Comparison of ENCODE assay signal across 9 cellular contexts in the genomic region with DNA sequence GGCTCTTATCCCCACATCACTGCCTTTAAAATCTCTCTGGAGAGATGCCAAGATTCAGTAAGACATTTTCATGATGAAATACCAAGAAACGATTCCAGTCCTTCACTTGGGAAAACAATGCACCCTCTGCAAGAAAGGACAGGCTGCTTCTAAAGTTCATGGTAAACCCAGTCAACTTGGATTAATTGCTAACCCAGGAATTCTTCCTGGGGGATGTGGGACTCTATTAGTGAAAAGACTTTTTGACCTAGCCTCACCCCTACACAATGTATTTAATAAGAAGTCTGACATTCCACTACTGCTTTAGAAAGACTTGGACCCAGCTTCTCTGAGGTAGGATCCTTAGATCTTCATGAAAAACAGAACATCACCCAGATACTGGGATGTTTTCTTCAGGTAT. TPM values are rescaled to one million over a fixed set of nuclear protein-coding genes. Genes with fewer than 3 reads are reported as not detected.
"Had no signal": no experiment of that assay in that cellular context is flagged by ENCODE, and none has a peak within 500 bp of the region (broad histone marks: within the 10 kb centered on the region; RNA-seq: fewer than 3 reads in every experiment).

A gene with protein sequence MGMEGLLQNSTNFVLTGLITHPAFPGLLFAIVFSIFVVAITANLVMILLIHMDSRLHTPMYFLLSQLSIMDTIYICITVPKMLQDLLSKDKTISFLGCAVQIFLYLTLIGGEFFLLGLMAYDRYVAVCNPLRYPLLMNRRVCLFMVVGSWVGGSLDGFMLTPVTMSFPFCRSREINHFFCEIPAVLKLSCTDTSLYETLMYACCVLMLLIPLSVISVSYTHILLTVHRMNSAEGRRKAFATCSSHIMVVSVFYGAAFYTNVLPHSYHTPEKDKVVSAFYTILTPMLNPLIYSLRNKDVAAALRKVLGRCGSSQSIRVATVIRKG (plus strand): TSS at position 301 of the 400 bp plus-strand sequence. CDS start 7,161 bp downstream, outside the sequence.

RNA-seq across cellular contexts. Expression of the gene that starts here (rescaled TPM):
- total RNA-seq: LHCN-M2, MCF 10A, NCI-H460, OCI-LY7, PC-3, Peyer's patch, Right ventricle myocardium superior, SJSA1 had no signal
- polyA plus RNA-seq: SK-N-SH had no signal
